13 cellular contexts compared by ENCODE assay signal in the genomic region with DNA sequence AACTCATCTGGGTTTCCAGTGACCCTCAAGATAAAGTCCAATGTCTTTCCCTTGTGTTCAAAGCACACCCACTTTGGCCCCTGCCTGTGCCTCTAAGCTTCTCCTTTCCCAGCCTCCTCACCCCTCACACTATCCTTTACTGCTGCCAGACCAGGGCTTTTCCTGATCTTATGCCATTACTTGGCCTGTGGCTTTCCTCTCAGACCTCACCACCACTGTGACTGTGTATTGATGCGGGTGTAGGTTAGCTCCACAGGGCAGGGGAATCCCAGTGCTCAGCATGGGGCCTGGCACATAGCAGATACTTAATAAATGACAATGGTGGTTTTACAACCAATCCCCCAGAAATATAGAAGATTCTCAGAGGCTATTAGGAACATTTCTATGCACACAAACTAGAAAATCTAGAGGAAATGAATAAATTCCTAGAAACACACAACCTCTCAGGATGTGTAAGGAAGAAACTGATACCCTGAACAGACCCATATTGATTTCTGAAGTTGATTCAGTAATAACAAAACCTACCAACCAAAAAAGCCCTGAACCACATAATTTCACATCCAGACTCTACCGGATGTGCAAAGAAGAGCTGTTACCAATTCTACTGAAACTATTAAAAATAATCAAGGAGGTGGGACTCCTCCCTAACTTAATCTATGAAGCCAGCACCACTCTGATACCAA.
DNase-seq lines count a peak whose midpoint lies in the region; ATAC-seq and TF ChIP-seq lines count a peak whose summit lies in the region.
"Had no signal": no experiment of that assay in that cellular context is flagged by ENCODE, and none has a peak within 500 bp of the region (broad histone marks: within the 10 kb centered on the region; RNA-seq: fewer than 3 reads in every experiment).

No MANE protein-coding gene starts in this region.

- no peak for DNase-seq in activated naive CD8-positive, alpha-beta T cell treated with anti-CD3 and anti-CD28 coated beads for 36 hours
- no peak for DNase-seq in Calu3
- no peak for DNase-seq in Karpas-422
- no peak for DNase-seq in mucosa of gallbladder (ENCODE audit: low spot score)
- DNase-seq: activated T-cell treated with anti-CD3 and anti-CD28 coated beads, Interleukin-2, amount 50 U/mL, for 24 hours; Caco-2; NCI-H2171 treated with DMSO at 0.1 percent for 48 hours; right lobe of liver had no signal

- no peaks in the 10 kb centered on the region for H3K9me3 ChIP-seq in Karpas-422 (ENCODE audit: low read length)
- H3K9me3 ChIP-seq: Caco-2, right lobe of liver, vagina had no signal

- no peaks in the 10 kb centered on the region for H3K79me2 ChIP-seq in Karpas-422 (ENCODE audit: low read length)

- no peak overlapping the region for H3K4me3 ChIP-seq in Karpas-422 (ENCODE audit: low read length)
- H3K4me3 ChIP-seq: right lobe of liver, vagina had no signal

- H3K36me3 Mint-ChIP-seq in activated naive CD8-positive, alpha-beta T cell treated with anti-CD3 and anti-CD28 coated beads for 36 hours, result no peaks in the 10 kb centered on the region
- no peaks in the 10 kb centered on the region for H3K36me3 Mint-ChIP-seq in Calu3 (ENCODE audit: insufficient read depth, unreplicated experiment)
- H3K36me3 Mint-ChIP-seq: brain had no signal

- H3K4me3 Mint-ChIP-seq in activated naive CD8-positive, alpha-beta T cell treated with anti-CD3 and anti-CD28 coated beads for 36 hours, result no peak overlapping the region
- H3K4me3 Mint-ChIP-seq in Calu3 (ENCODE audit: low read depth, unreplicated experiment), result no peak overlapping the region
- H3K4me3 Mint-ChIP-seq: activated T-cell treated with anti-CD3 and anti-CD28 coated beads, Interleukin-2, amount 50 U/mL, for 24 hours; brain had no signal

- no peak overlapping the region for H2AFZ ChIP-seq in Karpas-422 (ENCODE audit: low read length)

- peaks cover 4% of the 10 kb centered on the region for H3K4me1 Mint-ChIP-seq in activated naive CD8-positive, alpha-beta T cell treated with anti-CD3 and anti-CD28 coated beads for 36 hours
- no peaks in the 10 kb centered on the region for H3K4me1 Mint-ChIP-seq in Calu3 (ENCODE audit: low read depth, unreplicated experiment)
- H3K4me1 Mint-ChIP-seq: brain had no signal

- no peaks in the 10 kb centered on the region for H3K4me1 ChIP-seq in Karpas-422 (ENCODE audit: low read length)
- H3K4me1 ChIP-seq: Caco-2, right lobe of liver, vagina had no signal

- peaks cover 7% of the 10 kb centered on the region; the same call in 1 of the 2 replicates for H3K9me2 ChIP-seq in Karpas-422 (replicated peaks; ENCODE audit: insufficient read depth, low read length)

- peaks cover 21% of the 10 kb centered on the region for H3K27me3 Mint-ChIP-seq in activated naive CD8-positive, alpha-beta T cell treated with anti-CD3 and anti-CD28 coated beads for 36 hours
- no peaks in the 10 kb centered on the region for H3K27me3 Mint-ChIP-seq in Calu3 (ENCODE audit: unreplicated experiment)

- no peak overlapping the region for H3K4me2 ChIP-seq in Karpas-422 (ENCODE audit: low read depth, low read length, poor library complexity, severe bottlenecking)

- H3K36me3 ChIP-seq in Karpas-422 (ENCODE audit: insufficient read depth, low read length), result no peaks in the 10 kb centered on the region
- H3K36me3 ChIP-seq: right lobe of liver, vagina had no signal

- H3K27me3 ChIP-seq in Karpas-422 (ENCODE audit: low read length), result no peaks in the 10 kb centered on the region
- H3K27me3 ChIP-seq: right lobe of liver, vagina had no signal

- H3K9me3 Mint-ChIP-seq in activated naive CD8-positive, alpha-beta T cell treated with anti-CD3 and anti-CD28 coated beads for 36 hours, result no peaks in the 10 kb centered on the region
- no peaks in the 10 kb centered on the region for H3K9me3 Mint-ChIP-seq in Calu3 (ENCODE audit: low read depth, unreplicated experiment)
- H3K9me3 Mint-ChIP-seq: activated T-cell treated with anti-CD3 and anti-CD28 coated beads, Interleukin-2, amount 50 U/mL, for 24 hours; brain had no signal

- CTCF ChIA-PET in Calu3 (lab: Charles Lee), result no interaction called here

- no peak overlapping the region for H3K9ac ChIP-seq in Karpas-422 (ENCODE audit: low read length)

- H3K27ac ChIP-seq in Karpas-422 (ENCODE audit: low read length), result no peak overlapping the region
- H3K27ac ChIP-seq: right lobe of liver, vagina had no signal

- no peak for TF ChIP-seq CTCF in Calu3 (IDR thresholded peaks at IDR 0.05; ENCODE audit: unreplicated experiment)

- no peaks in the 10 kb centered on the region for H4K20me1 ChIP-seq in Karpas-422 (ENCODE audit: insufficient read depth, low read depth, low read length)

- ATAC-seq in GM18868 (IDR thresholded peaks at IDR 0.05; ENCODE audit: unreplicated experiment) (peak; percentile 89), GM21390 (IDR thresholded peaks at IDR 0.05; ENCODE audit: unreplicated experiment) (peak; percentile 74), HG03045 (IDR thresholded peaks at IDR 0.05; ENCODE audit: unreplicated experiment) (peak; percentile 67)
- ATAC-seq: right lobe of liver had no signal

- H3K27ac Mint-ChIP-seq in activated naive CD8-positive, alpha-beta T cell treated with anti-CD3 and anti-CD28 coated beads for 36 hours, result peak overlapping the region; percentile 55
- H3K27ac Mint-ChIP-seq in Calu3 (ENCODE audit: unreplicated experiment), result no peak overlapping the region
- H3K27ac Mint-ChIP-seq: activated T-cell treated with anti-CD3 and anti-CD28 coated beads, Interleukin-2, amount 50 U/mL, for 24 hours; brain had no signal

- intact Hi-C loops in Calu3 (cut with micrococcal nuclease; ENCODE audit: unreplicated experiment), result no loop called here

- no TSS peak for BruUV-seq in Calu3 (replicated peaks; lab: Mats Ljungman, UMichigan)
